10 cellular contexts compared by ENCODE assay signal in genomic region chr5:135391123-135391868, GRCh38. TPM values are rescaled to one million over a fixed set of nuclear protein-coding genes. Genes with fewer than 3 reads are reported as not detected.
A peak's percentile ranks its signal among the peaks of the same experiment; 100 is the strongest.
DNase-seq lines count a peak whose midpoint lies in the region; ATAC-seq and TF ChIP-seq lines count a peak whose summit lies in the region.
"Had no signal": no experiment of that assay in that cellular context is flagged by ENCODE, and none has a peak within 500 bp of the region (broad histone marks: within the 10 kb centered on the region; RNA-seq: fewer than 3 reads in every experiment).

No MANE protein-coding gene starts in this region.

- DNase-seq in activated naive CD8-positive, alpha-beta T cell treated with anti-CD3 and anti-CD28 coated beads, Interleukin-2, amount 50 U/mL, for 24 hours: no peak
- DNase-seq in astrocyte of the hippocampus (ENCODE audit: low read depth, low spot score) (peak; percentile 96), left lung (no peak), suprapubic skin (ENCODE audit: low spot score in 2 of 2) (no peak)
- no peak for DNase-seq in stimulated activated CD4-positive, alpha-beta T cell treated with anti-CD3 and anti-CD28 coated beads, Interleukin-4, amount 100 ng/mL, for 4 hours
- DNase-seq: NCI-H2081 had no signal

- 89% methylated on average over 6 of the region's 6 CpGs for WGBS in suprapubic skin

- no peak for ATAC-seq in activated naive CD8-positive, alpha-beta T cell treated with anti-CD3 and anti-CD28 coated beads, Interleukin-2, amount 50 U/mL, for 24 hours
- ATAC-seq in left lung (no peak), HG03139 (IDR thresholded peaks at IDR 0.05; ENCODE audit: unreplicated experiment) (no peak), GM21737 (IDR thresholded peaks at IDR 0.05; ENCODE audit: unreplicated experiment) (no peak)

- H3K36me3 ChIP-seq in left lung (peaks cover 0 to 36% of the 10 kb centered on the region in 2 donors), suprapubic skin (peaks cover 16% of the 10 kb centered on the region)

- no peak overlapping the region for H3K27ac Mint-ChIP-seq in activated naive CD8-positive, alpha-beta T cell
- no peak overlapping the region for H3K27ac Mint-ChIP-seq in activated naive CD8-positive, alpha-beta T cell treated with anti-CD3 and anti-CD28 coated beads, Interleukin-2, amount 50 U/mL, for 24 hours

- peak overlapping the region; percentile 60 to 92 for H3K27ac ChIP-seq in left lung
- peak overlapping the region; percentile 63 for H3K27ac ChIP-seq in suprapubic skin

- peaks cover 82% of the 10 kb centered on the region for H3K4me1 Mint-ChIP-seq in activated naive CD8-positive, alpha-beta T cell (ENCODE audit: low read depth)
- H3K4me1 Mint-ChIP-seq in activated naive CD8-positive, alpha-beta T cell treated with anti-CD3 and anti-CD28 coated beads, Interleukin-2, amount 50 U/mL, for 24 hours: peaks cover 65% of the 10 kb centered on the region

- no peak for TF ChIP-seq POLR2A in suprapubic skin (IDR thresholded peaks at IDR 0.05)

- no peaks in the 10 kb centered on the region for H3K27me3 ChIP-seq in left lung
- H3K27me3 ChIP-seq in suprapubic skin: no peaks in the 10 kb centered on the region

- no peaks in the 10 kb centered on the region for H3K9me3 Mint-ChIP-seq in activated naive CD8-positive, alpha-beta T cell (ENCODE audit: low read depth)
- H3K9me3 Mint-ChIP-seq in activated naive CD8-positive, alpha-beta T cell treated with anti-CD3 and anti-CD28 coated beads, Interleukin-2, amount 50 U/mL, for 24 hours: no peaks in the 10 kb centered on the region

- H3K4me3 Mint-ChIP-seq in activated naive CD8-positive, alpha-beta T cell: peak overlapping the region; percentile 25
- no peak overlapping the region for H3K4me3 Mint-ChIP-seq in activated naive CD8-positive, alpha-beta T cell treated with anti-CD3 and anti-CD28 coated beads, Interleukin-2, amount 50 U/mL, for 24 hours

- H3K9me3 ChIP-seq in left lung: no peaks in the 10 kb centered on the region
- H3K9me3 ChIP-seq in suprapubic skin: no peaks in the 10 kb centered on the region

- H3K36me3 Mint-ChIP-seq in activated naive CD8-positive, alpha-beta T cell: peaks cover 26% of the 10 kb centered on the region
- peaks cover 48% of the 10 kb centered on the region for H3K36me3 Mint-ChIP-seq in activated naive CD8-positive, alpha-beta T cell treated with anti-CD3 and anti-CD28 coated beads, Interleukin-2, amount 50 U/mL, for 24 hours (ENCODE audit: low read depth)

- intact Hi-C loops in left lung (cut with DNase I): no loop called here

- no peaks in the 10 kb centered on the region for H3K27me3 Mint-ChIP-seq in activated naive CD8-positive, alpha-beta T cell
- no peaks in the 10 kb centered on the region for H3K27me3 Mint-ChIP-seq in activated naive CD8-positive, alpha-beta T cell treated with anti-CD3 and anti-CD28 coated beads, Interleukin-2, amount 50 U/mL, for 24 hours

- no peak for TF ChIP-seq EP300 in suprapubic skin (IDR thresholded peaks at IDR 0.05)

- TF ChIP-seq CTCF in left lung (IDR thresholded peaks at IDR 0.05) (no peak), suprapubic skin (IDR thresholded peaks at IDR 0.05) (no peak)

- H3K4me1 ChIP-seq in left lung: peaks cover 19 to 100% of the 10 kb centered on the region in 2 donors
- peaks cover 70% of the 10 kb centered on the region for H3K4me1 ChIP-seq in suprapubic skin

- no peak overlapping the region for H3K4me3 ChIP-seq in left lung
- no peak overlapping the region for H3K4me3 ChIP-seq in suprapubic skin

RNA-seq across cellular contexts. Expression of gene MACROH2A1, which starts 7.7 kb away (rescaled TPM):
- total RNA-seq in left lung (100 to 1,000 TPM; 183 to 309 TPM), suprapubic skin (100 to 1,000 TPM; 196 to 251 (median 209) TPM)

RNA-seq across cellular contexts. Expression of gene DCANP1, which starts 55.9 kb away (rescaled TPM):
- total RNA-seq in left lung (under 1 TPM in 1 of 2 donors, not detected in 1; 0.24 TPM), suprapubic skin (not detected)
- total RNA-seq: T-helper 2 cell treated with Interferon-gamma antibody and Interleukin-4, amounts not matched to agents 100 ng/mL and 5 ng/mL, for 36 hours had no signal
